Comparison of ENCODE assay signal across 1 cellular context in the genomic region with DNA sequence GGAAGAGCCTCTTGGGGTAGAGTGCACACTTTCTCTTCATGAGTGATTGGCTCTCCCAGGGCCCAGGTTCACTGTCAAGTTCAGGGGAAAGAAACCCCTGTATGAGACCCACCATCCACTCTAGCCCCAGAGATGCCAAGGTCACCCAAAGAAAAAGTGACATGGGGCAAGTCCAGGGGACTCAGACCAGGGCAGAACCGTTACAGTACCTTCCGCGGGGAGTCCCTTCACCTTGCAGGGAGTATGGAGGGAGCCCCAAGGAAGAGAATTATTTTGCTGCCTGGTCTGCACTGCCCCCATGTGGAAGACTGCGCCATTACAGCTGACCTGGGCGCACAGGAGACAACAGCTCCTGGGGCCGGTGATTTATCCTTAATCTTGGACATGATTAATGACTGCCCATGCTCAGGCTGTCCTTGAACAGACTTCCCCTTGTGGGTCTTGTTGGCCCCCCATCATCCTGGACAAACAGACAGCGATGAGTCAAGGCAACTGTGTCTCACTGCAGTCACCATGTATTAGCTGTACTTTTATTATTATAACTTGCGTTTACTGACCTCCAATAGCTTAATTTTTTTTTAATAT.
TF ChIP-seq lines count a peak whose summit lies in the region.

No MANE protein-coding gene starts in this region.

TF ChIP-seq in IMR-90, 13 proteins besides CTCF, POLR2A, EP300 and RAD21 (continued from another document):
- peak; percentile 42; the same call in 1 of the 2 replicates for TF ChIP-seq MAZ (IDR thresholded peaks at IDR 0.05; ENCODE audit: borderline replicate concordance, low read depth, low read length)
- TF ChIP-seq, protein P1, sequence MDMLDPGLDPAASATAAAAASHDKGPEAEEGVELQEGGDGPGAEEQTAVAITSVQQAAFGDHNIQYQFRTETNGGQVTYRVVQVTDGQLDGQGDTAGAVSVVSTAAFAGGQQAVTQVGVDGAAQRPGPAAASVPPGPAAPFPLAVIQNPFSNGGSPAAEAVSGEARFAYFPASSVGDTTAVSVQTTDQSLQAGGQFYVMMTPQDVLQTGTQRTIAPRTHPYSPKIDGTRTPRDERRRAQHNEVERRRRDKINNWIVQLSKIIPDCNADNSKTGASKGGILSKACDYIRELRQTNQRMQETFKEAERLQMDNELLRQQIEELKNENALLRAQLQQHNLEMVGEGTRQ (IDR thresholded peaks at IDR 0.05; ENCODE audit: low read depth, low read length), result no peak
- no peak for TF ChIP-seq FOS (IDR thresholded peaks at IDR 0.05; ENCODE audit: low read depth, low read length)
